ENCODE assay signal across 19 cellular contexts in genomic region chr22:45453764-45454163, GRCh38. TPM values are rescaled to one million over a fixed set of nuclear protein-coding genes. Genes with fewer than 3 reads are reported as not detected.
DNase-seq lines count a peak whose midpoint lies in the region; ATAC-seq and TF ChIP-seq lines count a peak whose summit lies in the region.
"Had no signal": no experiment of that assay in that cellular context is flagged by ENCODE, and none has a peak within 500 bp of the region (broad histone marks: within the 10 kb centered on the region; RNA-seq: fewer than 3 reads in every experiment).

No MANE protein-coding gene starts in this region.

- peak overlapping the region; percentile 56 for H2AK9ac ChIP-seq in IMR-90 (replicated peaks; ENCODE audit: low read depth, low read length, poor library complexity)

- peak overlapping the region; percentile 56 for H4K91ac ChIP-seq in IMR-90 (ENCODE audit: insufficient read depth, low read depth, low read length)

- H3K56ac ChIP-seq in IMR-90 (ENCODE audit: extremely low read depth, insufficient read depth, low read length): no peak overlapping the region

- H3K79me2 ChIP-seq in OCI-LY7 (ENCODE audit: insufficient read depth, low read depth, low read length): no peaks in the 10 kb centered on the region

- no peak for TF ChIP-seq POLR2A in IMR-90 (IDR thresholded peaks at IDR 0.05; ENCODE audit: low read depth, low read length)
- no peak for TF ChIP-seq POLR2A in vagina (IDR thresholded peaks at IDR 0.05)

- H2BK5ac ChIP-seq in IMR-90 (ENCODE audit: low read depth, low read length, poor library complexity, severe bottlenecking): no peak overlapping the region

- H3K4me3 Mint-ChIP-seq in osteocyte (ENCODE audit: unreplicated experiment): no peak overlapping the region
- H3K4me3 Mint-ChIP-seq: CD14-positive monocyte, H9 had no signal

- H3K4me1 Mint-ChIP-seq in osteocyte (ENCODE audit: unreplicated experiment): peaks cover 51% of the 10 kb centered on the region
- H3K4me1 Mint-ChIP-seq: CD14-positive monocyte, H9 had no signal

- no peak overlapping the region for H3K23ac ChIP-seq in IMR-90 (ENCODE audit: low read depth, low read length)

- TF ChIP-seq CTCF in IMR-90 (conservative IDR thresholded peaks at IDR 0.05; ENCODE audit: low read depth, low read length): no peak
- TF ChIP-seq CTCF in fibroblast of villous mesenchyme (IDR thresholded peaks at IDR 0.05; ENCODE audit: insufficient read depth, low read depth, low read length): no peak
- TF ChIP-seq CTCF in osteocyte (IDR thresholded peaks at IDR 0.05): no peak
- no peak for TF ChIP-seq CTCF in vagina (IDR thresholded peaks at IDR 0.05)
- no peak for TF ChIP-seq CTCF in OCI-LY7 (conservative IDR thresholded peaks at IDR 0.05; ENCODE audit: low read length)

- no peaks in the 10 kb centered on the region for H3K79me1 ChIP-seq in IMR-90 (ENCODE audit: low read depth in 1 of 2, low read length in 2 of 2)

- H3K9me3 ChIP-seq in IMR-90 (ENCODE audit: control insufficient read depth, insufficient read depth, low read length) (no peaks in the 10 kb centered on the region), vagina (no peaks in the 10 kb centered on the region), OCI-LY7 (ENCODE audit: low read length) (no peaks in the 10 kb centered on the region)

- no peak overlapping the region for H3K9ac ChIP-seq in IMR-90 (ENCODE audit: low read depth, low read length)

- WGBS in IMR-90 (ENCODE audit: extremely low coverage in 2 of 2, insufficient read length in 1 of 2), 2 experiments: no CpG with 5 or more reads among the region's 6 CpGs

- no peaks in the 10 kb centered on the region for H3K9me2 ChIP-seq in OCI-LY7 (ENCODE audit: insufficient read depth, low read length)

- no peak for TF ChIP-seq RAD21 in IMR-90 (IDR thresholded peaks at IDR 0.05; ENCODE audit: low read length)

- CTCF ChIA-PET in IMR-90 (lab: Yijun Ruan, JAX) (no interaction called here), OCI-LY7 (lab: Charles Lee; ENCODE audit: unreplicated experiment) (interaction anchor here (0.5 kb wide), 1 partner anchor 241 kb away, joined by 3 read pairs; no protein-coding TSS in a partner anchor)

- peak overlapping the region; percentile 74; the same call in 1 of the 2 replicates for H2AK5ac ChIP-seq in IMR-90 (ENCODE audit: low read depth, low read length)

- POLR2A ChIA-PET in IMR-90 (lab: Charles Lee; ENCODE audit: unreplicated experiment) (no interaction called here), OCI-LY7 (lab: Charles Lee) (no interaction called here)

- H2BK20ac ChIP-seq in IMR-90 (ENCODE audit: low read depth, low read length): peak overlapping the region; percentile 95

- H3K27me3 ChIP-seq in IMR-90 (ENCODE audit: control insufficient read depth, insufficient read depth, low read length): no peaks in the 10 kb centered on the region
- H3K27me3 ChIP-seq in vagina: no peaks in the 10 kb centered on the region

- peak overlapping the region; percentile 83; the same call in 1 of the 3 replicates for H2BK15ac ChIP-seq in IMR-90 (ENCODE audit: low read depth, low read length)

- H4K8ac ChIP-seq in IMR-90 (ENCODE audit: low read depth in 2 of 2, low read length in 2 of 2): peak overlapping the region in 1 of 2 experiments; percentile 38; a peak in 1 of 4 replicates

- H3K27me3 Mint-ChIP-seq in osteocyte (ENCODE audit: unreplicated experiment): no peaks in the 10 kb centered on the region

- peak overlapping the region; percentile 57; the same call in 1 of the 2 replicates for H4K5ac ChIP-seq in IMR-90 (ENCODE audit: low read depth, low read length)

- no peaks in the 10 kb centered on the region for H4K20me1 ChIP-seq in IMR-90 (ENCODE audit: insufficient read depth, low read length)
- no peaks in the 10 kb centered on the region for H4K20me1 ChIP-seq in OCI-LY7 (ENCODE audit: insufficient read depth, low read length)

- H3K4me3 ChIP-seq in IMR-90 (ENCODE audit: insufficient read depth, low read depth, low read length): no peak overlapping the region
- no peak overlapping the region for H3K4me3 ChIP-seq in fibroblast of villous mesenchyme (ENCODE audit: low read depth, low read length)
- H3K4me3 ChIP-seq in vagina: no peak overlapping the region
- no peak overlapping the region for H3K4me3 ChIP-seq in OCI-LY7 (ENCODE audit: low read depth, low read length, poor library complexity, severe bottlenecking)
- H3K4me3 ChIP-seq: SK-N-MC had no signal

- H3K4me2 ChIP-seq in IMR-90 (ENCODE audit: low read depth, low read length) (no peak overlapping the region), OCI-LY7 (ENCODE audit: low read length) (no peak overlapping the region)

- H3K14ac ChIP-seq in IMR-90 (replicated peaks; ENCODE audit: low read depth, low read length): peak overlapping the region; percentile 37

- dilution Hi-C loops in IMR-90 (cut with HindIII; ENCODE audit: low sequenced_read_pairs, unreplicated experiment): no loop called here

- ATAC-seq in IMR-90 (ENCODE audit: low read depth) (no peak), HG03460 (IDR thresholded peaks at IDR 0.05; ENCODE audit: unreplicated experiment) (no peak)

- H2BK120ac ChIP-seq in IMR-90 (ENCODE audit: low read depth, low read length): peak overlapping the region; percentile 94

- H3K4me1 ChIP-seq in IMR-90 (ENCODE audit: control insufficient read depth, insufficient read depth, low read length) (peaks cover 35% of the 10 kb centered on the region), vagina (peaks cover 62% of the 10 kb centered on the region), OCI-LY7 (ENCODE audit: insufficient read depth, low read length, poor library complexity, severe bottlenecking) (no peaks in the 10 kb centered on the region)

- no peak for DNase-seq in IMR-90
- peak; percentile 54 for DNase-seq in fibroblast of villous mesenchyme (ENCODE audit: low read depth)
- DNase-seq in osteocyte (ENCODE audit: extremely low spot score, unreplicated experiment): no peak
- no peak for DNase-seq in vagina (ENCODE audit: extremely low spot score in 2 of 2)
- DNase-seq in OCI-LY7 (ENCODE audit: low spot score): no peak
- no peak for DNase-seq in NCI-H2081 (lab: John Stamatoyannopoulos, UW)
- DNase-seq: ACHN, DND-41, H9, KBM-7, NCI-H1105 treated with DMSO at 0.1 percent for 48 hours, NCI-H1694, NCI-H510A, NCI-H748 treated with DMSO at 0.1 percent for 48 hours, SHP77 had no signal

- H3K36me3 ChIP-seq in IMR-90 (ENCODE audit: control insufficient read depth, insufficient read depth, low read length) (no peaks in the 10 kb centered on the region), vagina (no peaks in the 10 kb centered on the region), OCI-LY7 (ENCODE audit: insufficient read depth, low read length) (no peaks in the 10 kb centered on the region)

- no TSS peak for BruUV-seq in IMR-90 (replicated peaks; lab: Mats Ljungman, UMichigan)
- BruUV-seq in OCI-LY7 (replicated peaks; lab: Mats Ljungman, UMichigan): no TSS peak

- H3K9me3 Mint-ChIP-seq in osteocyte (ENCODE audit: unreplicated experiment): no peaks in the 10 kb centered on the region
- H3K9me3 Mint-ChIP-seq: CD14-positive monocyte, H9 had no signal

- H2AFZ ChIP-seq in IMR-90 (replicated peaks; ENCODE audit: low read length, poor library complexity) (no peak overlapping the region), OCI-LY7 (ENCODE audit: low read length) (no peak overlapping the region)

- peak overlapping the region; percentile 85 for H3K4ac ChIP-seq in IMR-90 (ENCODE audit: low read depth, low read length)

- in situ Hi-C loops in IMR-90 (cut with MboI; ENCODE audit: low sequenced_read_pairs): loop anchor here (5.0 kb wide), 2 partner anchors 54 to 99 kb away; no protein-coding TSS in a partner anchor

- intact Hi-C loops in IMR-90 (cut with micrococcal nuclease) (no loop called here), vagina (cut with DNase I) (loop anchor here (5.0 kb wide), 1 partner anchor 49 kb away; the partner anchor contains the start of gene FBLN1), OCI-LY7 (cut with micrococcal nuclease; ENCODE audit: unreplicated experiment) (no loop called here)

- no peak overlapping the region; the same call in 1 of the 2 replicates for H3K27ac ChIP-seq in IMR-90 (ENCODE audit: insufficient read depth, low read length)
- H3K27ac ChIP-seq in vagina: peak overlapping the region; percentile 90
- H3K27ac ChIP-seq in OCI-LY7 (ENCODE audit: low read depth, low read length, poor library complexity, severe bottlenecking): no peak overlapping the region
- H3K27ac ChIP-seq: SK-N-MC had no signal

- no peaks in the 10 kb centered on the region for H3K36me3 Mint-ChIP-seq in osteocyte (ENCODE audit: unreplicated experiment)
- H3K36me3 Mint-ChIP-seq: CD14-positive monocyte had no signal

- peak overlapping the region; percentile 30; the same call in 1 of the 2 replicates for H3K18ac ChIP-seq in IMR-90 (ENCODE audit: low read depth, low read length)

- H3K9me1 ChIP-seq in IMR-90 (ENCODE audit: insufficient read depth, low read length): peaks cover 34% of the 10 kb centered on the region

- H3K27ac Mint-ChIP-seq in osteocyte (ENCODE audit: unreplicated experiment): peak overlapping the region; percentile 10
- H3K27ac Mint-ChIP-seq: H9 had no signal

TF ChIP-seq in IMR-90, 13 proteins besides CTCF, POLR2A, EP300 and RAD21 (continues in another document):
- TF ChIP-seq MAZ (IDR thresholded peaks at IDR 0.05; ENCODE audit: borderline replicate concordance, low read depth, low read length) (no peak), BHLHE40 (IDR thresholded peaks at IDR 0.05; ENCODE audit: low read depth, low read length) (no peak)

RNA-seq across cellular contexts. Expression of gene RIBC2, which starts 40.3 kb away (rescaled TPM):
- total RNA-seq in IMR-90 (2012; rRNA removed) (0.28 and 0.36 TPM in 2 replicates), fibroblast of villous mesenchyme (0.86 and 0.97 TPM in 2 replicates), osteocyte (0.56 and 0.68 TPM in 2 replicates), vagina (0.49 TPM), OCI-LY7 (2022) (0.78 and 1.8 TPM in 2 replicates)
- polyA plus RNA-seq in IMR-90 (2012; rRNA removed): 0.29 and 0.50 TPM in 2 replicates
- polyA plus RNA-seq in IMR-90 (2012; cell fraction: cytosol; rRNA removed): 0.04 and 0.08 TPM in 2 replicates
- polyA plus RNA-seq in IMR-90 (2012; cell fraction: nucleus; rRNA removed; ENCODE audit: low replicate concordance): 0.07 and 0.11 TPM in 2 replicates
- total RNA-seq in OCI-LY7 (2014; rRNA removed; shearing (Covaris generic)): not detected in 2 replicates
- polyA plus RNA-seq: CD14-positive monocyte had no signal

RNA-seq across cellular contexts. Expression of gene SMC1B, which starts 40.4 kb away (rescaled TPM):
- total RNA-seq in IMR-90 (2012; rRNA removed) (not detected in 2 replicates), fibroblast of villous mesenchyme (not detected in 2 replicates), osteocyte (not detected in 2 replicates), vagina (not detected), OCI-LY7 (2022) (0.08 TPM in 1 of 2 replicates, not detected in the other)
- polyA plus RNA-seq in IMR-90 (2012; rRNA removed): not detected in 2 replicates
- not detected in 2 replicates for polyA plus RNA-seq in IMR-90 (2012; cell fraction: cytosol; rRNA removed)
- not detected in 2 replicates for polyA plus RNA-seq in IMR-90 (2012; cell fraction: nucleus; rRNA removed; ENCODE audit: low replicate concordance)
- total RNA-seq in OCI-LY7 (2014; rRNA removed; shearing (Covaris generic)): not detected in 2 replicates
- total RNA-seq: G401, H9 had no signal
- polyA plus RNA-seq: CD14-positive monocyte had no signal

RNA-seq across cellular contexts. Expression of gene FBLN1, which starts 48.9 kb away (rescaled TPM):
- 11.3 and 11.4 TPM in 2 replicates for total RNA-seq in IMR-90 (2012; rRNA removed)
- 80.8 and 87.9 TPM in 2 replicates for polyA plus RNA-seq in IMR-90 (2012; rRNA removed)
- 107 and 230 TPM in 2 replicates for polyA plus RNA-seq in IMR-90 (2012; cell fraction: cytosol; rRNA removed)
- polyA plus RNA-seq in IMR-90 (2012; cell fraction: nucleus; rRNA removed; ENCODE audit: low replicate concordance): 78.8 and 81.4 TPM in 2 replicates
- 102 and 256 TPM in 2 replicates for total RNA-seq in fibroblast of villous mesenchyme
- total RNA-seq in osteocyte: 211 and 240 TPM in 2 replicates
- 1,019 TPM for total RNA-seq in vagina
- total RNA-seq in OCI-LY7 (2014; rRNA removed; shearing (Covaris generic)): not detected in 2 replicates
- not detected in 2 replicates for total RNA-seq in OCI-LY7 (2022)
